10 cellular contexts compared by ENCODE assay signal in the genomic region with DNA sequence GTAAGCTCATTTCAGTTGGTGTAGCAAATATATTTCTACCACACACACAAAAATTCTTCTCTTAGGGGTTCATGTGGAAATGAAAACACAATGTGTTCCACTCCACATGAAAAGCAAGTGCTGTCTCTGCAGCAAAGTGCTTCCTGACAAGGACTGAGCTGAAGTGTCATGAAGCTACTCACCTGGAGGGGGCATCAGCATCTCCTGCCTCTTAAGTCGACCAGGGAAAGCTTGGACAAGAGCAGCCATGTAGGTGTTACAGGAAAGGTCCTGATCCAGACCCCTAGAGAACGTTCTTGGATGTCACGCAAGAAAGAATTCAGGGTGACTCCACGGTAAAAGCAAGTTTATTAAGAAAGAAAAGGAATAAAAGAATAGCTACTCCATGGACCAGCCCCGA.
DNase-seq lines count a peak whose midpoint lies in the region; ATAC-seq and TF ChIP-seq lines count a peak whose summit lies in the region.
"Had no signal": no experiment of that assay in that cellular context is flagged by ENCODE, and none has a peak within 500 bp of the region (broad histone marks: within the 10 kb centered on the region; RNA-seq: fewer than 3 reads in every experiment).

No MANE protein-coding gene starts in this region.

- H3K27me3 Mint-ChIP-seq in activated CD4-positive, alpha-beta T cell treated with anti-CD3 and anti-CD28 coated beads, Interleukin-2, amount 10 ng/mL, durations not matched to agents 24 days and 14 days: peaks cover 14% of the 10 kb centered on the region
- no peaks in the 10 kb centered on the region for H3K27me3 Mint-ChIP-seq in HFFc6 (ENCODE audit: insufficient read depth)
- peaks cover 30% of the 10 kb centered on the region for H3K27me3 Mint-ChIP-seq in WTC11 (ENCODE audit: low read depth)

- no peak overlapping the region for H3K4me3 Mint-ChIP-seq in activated CD4-positive, alpha-beta T cell treated with anti-CD3 and anti-CD28 coated beads, Interleukin-2, amount 10 ng/mL, durations not matched to agents 24 days and 14 days
- H3K4me3 Mint-ChIP-seq in HFFc6 (no peak overlapping the region), WTC11 (no peak overlapping the region)
- H3K4me3 Mint-ChIP-seq: activated T-helper 1 cell treated with anti-CD3 and anti-CD28 coated beads, Interleukin-12 subunit alpha, Interleukin-12 subunit beta, Interleukin-2, Interleukin-4 antibody, amounts not matched to agents 30 ng/mL and 10 ng/mL and 1 ng/mL, durations not matched to agents 14 hours and 24 hours and 36 hours; CD4-positive, alpha-beta T cell had no signal

- H3K9me3 Mint-ChIP-seq in activated CD4-positive, alpha-beta T cell treated with anti-CD3 and anti-CD28 coated beads, Interleukin-2, amount 10 ng/mL, durations not matched to agents 24 days and 14 days: no peaks in the 10 kb centered on the region
- H3K9me3 Mint-ChIP-seq in HFFc6 (peaks cover 22% of the 10 kb centered on the region), WTC11 (0 out of 2 replicates have a peak, but pooled peaks cover 3% of the 10 kb centered on the region)
- H3K9me3 Mint-ChIP-seq: activated T-helper 1 cell treated with anti-CD3 and anti-CD28 coated beads, Interleukin-12 subunit alpha, Interleukin-12 subunit beta, Interleukin-2, Interleukin-4 antibody, amounts not matched to agents 30 ng/mL and 10 ng/mL and 1 ng/mL, durations not matched to agents 14 hours and 24 hours and 36 hours; CD4-positive, alpha-beta T cell had no signal

- no peaks in the 10 kb centered on the region for H3K4me1 Mint-ChIP-seq in activated CD4-positive, alpha-beta T cell treated with anti-CD3 and anti-CD28 coated beads, Interleukin-2, amount 10 ng/mL, durations not matched to agents 24 days and 14 days
- H3K4me1 Mint-ChIP-seq in HFFc6 (ENCODE audit: low read depth) (no peaks in the 10 kb centered on the region), WTC11 (peaks cover 19% of the 10 kb centered on the region)

- peak; percentile 61 for DNase-seq in activated CD4-positive, alpha-beta T cell treated with anti-CD3 and anti-CD28 coated beads, Interleukin-2, amount 10 ng/mL, durations not matched to agents 24 days and 14 days
- DNase-seq in activated CD4-positive, alpha-beta T cell treated with anti-CD3 and anti-CD28 coated beads for 4 hours: no peak
- DNase-seq in HFFc6: no peak
- DNase-seq in WTC11 (ENCODE audit: low spot score): peak; percentile 50
- DNase-seq in left lobe of liver (ENCODE audit: low spot score): no peak
- no peak for DNase-seq in sciatic nerve (ENCODE audit: low spot score)
- DNase-seq in NOMO-1 (lab: John Stamatoyannopoulos, UW; ENCODE audit: unreplicated experiment in 2 of 2): no peak
- DNase-seq: CD4-positive, alpha-beta T cell had no signal

- H3K27ac Mint-ChIP-seq in activated CD4-positive, alpha-beta T cell treated with anti-CD3 and anti-CD28 coated beads, Interleukin-2, amount 10 ng/mL, durations not matched to agents 24 days and 14 days: no peak overlapping the region
- H3K27ac Mint-ChIP-seq in HFFc6 (no peak overlapping the region), WTC11 (no peak overlapping the region)
- H3K27ac Mint-ChIP-seq: activated T-helper 1 cell treated with anti-CD3 and anti-CD28 coated beads, Interleukin-12 subunit alpha, Interleukin-12 subunit beta, Interleukin-2, Interleukin-4 antibody, amounts not matched to agents 30 ng/mL and 10 ng/mL and 1 ng/mL, durations not matched to agents 14 hours and 24 hours and 36 hours; CD4-positive, alpha-beta T cell had no signal

- intact Hi-C loops in activated CD4-positive, alpha-beta T cell treated with anti-CD3 and anti-CD28 coated beads, Interleukin-2, amount 10 ng/mL, durations not matched to agents 24 days and 14 days (cut with micrococcal nuclease): no loop called here
- intact Hi-C loops in sciatic nerve (cut with DNase I): no loop called here

- POLR2A ChIA-PET in WTC11 (lab: Charles Lee): interaction anchor here (0.7 kb wide), 1 partner anchor 110 kb away, joined by 5 read pairs; no protein-coding TSS in a partner anchor

- no peaks in the 10 kb centered on the region for H3K36me3 Mint-ChIP-seq in activated CD4-positive, alpha-beta T cell treated with anti-CD3 and anti-CD28 coated beads, Interleukin-2, amount 10 ng/mL, durations not matched to agents 24 days and 14 days (ENCODE audit: low read depth)
- no peaks in the 10 kb centered on the region for H3K36me3 Mint-ChIP-seq in HFFc6 (ENCODE audit: low read depth)
- H3K36me3 Mint-ChIP-seq in WTC11: 0 out of 2 replicates have a peak, but pooled peaks cover 3% of the 10 kb centered on the region

- peak; percentile 86 for ATAC-seq in WTC11
- peak; percentile 33 for ATAC-seq in left lobe of liver
- ATAC-seq in GM18511 (IDR thresholded peaks at IDR 0.05; ENCODE audit: unreplicated experiment): no peak
- ATAC-seq in sciatic nerve: no peak

- TF ChIP-seq CTCF in HFFc6 (IDR thresholded peaks at IDR 0.05) (peak; percentile 8; the same call in 1 of the 2 replicates), WTC11 (IDR thresholded peaks at IDR 0.05) (no peak)

- CTCF ChIA-PET in WTC11 (lab: Charles Lee): interaction anchor here (0.5 to 5.0 kb wide), 22 partner anchors 9 to 629 kb away, joined by 3 to 60 read pairs (median 6); no protein-coding TSS in a partner anchor

TF ChIP-seq in WTC11, 78 proteins besides CTCF, POLR2A, EP300 and RAD21:
- TF ChIP-seq, protein P1, sequence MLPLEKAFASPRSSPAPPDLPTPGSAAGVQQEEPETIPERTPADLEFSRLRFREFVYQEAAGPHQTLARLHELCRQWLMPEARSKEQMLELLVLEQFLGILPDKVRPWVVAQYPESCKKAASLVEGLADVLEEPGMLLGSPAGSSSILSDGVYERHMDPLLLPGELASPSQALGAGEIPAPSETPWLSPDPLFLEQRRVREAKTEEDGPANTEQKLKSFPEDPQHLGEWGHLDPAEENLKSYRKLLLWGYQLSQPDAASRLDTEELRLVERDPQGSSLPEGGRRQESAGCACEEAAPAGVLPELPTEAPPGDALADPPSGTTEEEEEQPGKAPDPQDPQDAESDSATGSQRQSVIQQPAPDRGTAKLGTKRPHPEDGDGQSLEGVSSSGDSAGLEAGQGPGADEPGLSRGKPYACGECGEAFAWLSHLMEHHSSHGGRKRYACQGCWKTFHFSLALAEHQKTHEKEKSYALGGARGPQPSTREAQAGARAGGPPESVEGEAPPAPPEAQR (CRISPR knock-in tag; IDR thresholded peaks at IDR 0.05): peak; percentile 62; the same call in 1 of the 2 replicates
- TF ChIP-seq FOXJ3 (CRISPR knock-in tag; IDR thresholded peaks at IDR 0.05; ENCODE audit: borderline replicate concordance): no peak

Comparison
In these comparisons a context has a peak if more than half of its experiments do, and no peak if none do; other contexts are left out.
1. DNase-seq: peak in activated CD4-positive, alpha-beta T cell treated with anti-CD3 and anti-CD28 coated beads, Interleukin-2, amount 10 ng/mL, durations not matched to agents 24 days and 14 days (single experiment) and WTC11 (single experiment); none in activated CD4-positive, alpha-beta T cell treated with anti-CD3 and anti-CD28 coated beads for 4 hours (0 of 2), HFFc6 (single experiment), left lobe of liver (single experiment), sciatic nerve (single experiment) and NOMO-1 (0 of 2).
2. ATAC-seq: peak in WTC11 (single experiment) and left lobe of liver (single experiment); none in GM18511 (single experiment) and sciatic nerve (single experiment).